Comparison of ENCODE assay signal across 23 cellular contexts in genomic region chr16:2297506-2297860, GRCh38.
"Had no signal": no experiment of that assay in that cellular context is flagged by ENCODE, and none has a peak within 500 bp of the region (broad histone marks: within the 10 kb centered on the region; RNA-seq: fewer than 3 reads in every experiment).

No MANE protein-coding gene starts in this region.

- ATAC-seq: naive thymus-derived CD8-positive, alpha-beta T cell had no signal

- DNase-seq: dorsolateral prefrontal cortex; effector CD4-positive, alpha-beta T cell; foreskin fibroblast; gastrocnemius medialis; head of caudate nucleus; left cardiac atrium; mammary epithelial cell; mesendoderm; naive thymus-derived CD8-positive, alpha-beta T cell; psoas muscle; right cardiac atrium; sigmoid colon; stimulated activated CD4-positive, alpha-beta T cell treated with anti-CD3 and anti-CD28 coated beads, Interleukin-2, amount 100 ng/mL, for 24 hours; stimulated activated CD4-positive, alpha-beta T cell treated with anti-CD3 and anti-CD28 coated beads, Interleukin-4, amount 100 ng/mL, for 24 hours; stimulated activated naive CD4-positive, alpha-beta T cell treated with Interleukin-2 at 50 U/mL for 16 hours; stomach; thyroid gland; trophoblast cell had no signal

- H3K4me1 ChIP-seq: gastrocnemius medialis, left lung, psoas muscle, sigmoid colon, stomach had no signal

- H3K27me3 Mint-ChIP-seq: naive thymus-derived CD8-positive, alpha-beta T cell had no signal

- H3K36me3 Mint-ChIP-seq: stimulated activated effector memory CD8-positive, alpha-beta T cell treated with anti-CD3 and anti-CD28 coated beads, Interleukin-12 subunit alpha, Interleukin-12 subunit beta, amount 100 ng/mL, for 72 hours had no signal

- H3K9me3 Mint-ChIP-seq: naive thymus-derived CD8-positive, alpha-beta T cell; neural crest cell; stimulated activated effector memory CD8-positive, alpha-beta T cell treated with anti-CD3 and anti-CD28 coated beads, Interleukin-12 subunit alpha, Interleukin-12 subunit beta, amount 100 ng/mL, for 72 hours had no signal

- FAIRE-seq: colon had no signal

- H3K27ac ChIP-seq: epithelial cell of prostate, gastrocnemius medialis, left lung, psoas muscle, sigmoid colon, stomach had no signal

- H3K4me3 Mint-ChIP-seq: naive thymus-derived CD8-positive, alpha-beta T cell; neural crest cell; stimulated activated effector memory CD8-positive, alpha-beta T cell treated with anti-CD3 and anti-CD28 coated beads, Interleukin-12 subunit alpha, Interleukin-12 subunit beta, amount 100 ng/mL, for 72 hours had no signal

- H3K9me3 ChIP-seq: gastrocnemius medialis, left lung, psoas muscle, sigmoid colon, stomach, thyroid gland had no signal

- H3K4me3 ChIP-seq: dorsolateral prefrontal cortex, gastrocnemius medialis, left lung, psoas muscle, sigmoid colon, stomach, thyroid gland had no signal

- H3K27ac Mint-ChIP-seq: stimulated activated effector memory CD8-positive, alpha-beta T cell treated with anti-CD3 and anti-CD28 coated beads, Interleukin-12 subunit alpha, Interleukin-12 subunit beta, amount 100 ng/mL, for 72 hours had no signal

- H3K4me1 Mint-ChIP-seq: neural crest cell; stimulated activated effector memory CD8-positive, alpha-beta T cell treated with anti-CD3 and anti-CD28 coated beads, Interleukin-12 subunit alpha, Interleukin-12 subunit beta, amount 100 ng/mL, for 72 hours had no signal

- H3K27me3 ChIP-seq: dorsolateral prefrontal cortex, gastrocnemius medialis, left lung, sigmoid colon, stomach, thyroid gland had no signal
